Comparison of ENCODE assay signal across 8 cellular contexts in the genomic region with DNA sequence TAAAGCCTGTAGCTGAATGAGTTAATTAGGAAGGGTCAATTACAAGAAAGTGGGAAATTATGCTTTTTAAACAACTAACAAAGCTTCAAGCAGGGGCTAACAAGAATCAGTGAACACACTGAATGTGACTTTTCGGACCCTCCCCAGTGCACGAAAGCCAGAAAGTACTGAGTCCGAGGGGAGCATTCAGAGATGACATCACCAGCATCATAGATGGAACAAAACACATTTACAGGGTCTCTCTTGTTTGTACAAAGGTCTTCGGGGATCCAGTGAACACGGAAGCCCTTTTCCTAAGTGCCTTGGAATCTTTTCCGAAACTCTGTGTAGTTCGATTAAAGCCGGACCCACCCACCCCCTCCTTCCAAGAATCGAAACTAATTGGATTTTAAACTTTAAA. TPM values are rescaled to one million over a fixed set of nuclear protein-coding genes. Genes with fewer than 3 reads are reported as not detected.
DNase-seq lines count a peak whose midpoint lies in the region; ATAC-seq and TF ChIP-seq lines count a peak whose summit lies in the region.

No MANE protein-coding gene starts in this region.

- H3K9me3 ChIP-seq in right lobe of liver (no peaks in the 10 kb centered on the region), upper lobe of left lung (no peaks in the 10 kb centered on the region)

- peak overlapping the region; percentile 94 for H3K4me3 ChIP-seq in astrocyte of the spinal cord (ENCODE audit: low read depth, low read length)
- H3K4me3 ChIP-seq in right lobe of liver = peak overlapping the region; percentile 71 to 95 (median 80)
- peak overlapping the region; percentile 65 to 96 (median 68) for H3K4me3 ChIP-seq in upper lobe of left lung

- peaks cover 23% of the 10 kb centered on the region for H3K4me1 Mint-ChIP-seq in CD14-positive monocyte

- in situ Hi-C loops in astrocyte of the spinal cord (cut with HindIII; ENCODE audit: low sequenced_read_pairs) = loop anchor here (10.0 kb wide), 1 partner anchor 112 kb away; no protein-coding TSS in a partner anchor

- H3K27ac Mint-ChIP-seq in CD14-positive monocyte = peak overlapping the region; percentile 95 to 99 (median 99)

- peaks cover 0 to 14% (median 0%) of the 10 kb centered on the region in 4 donors for H3K36me3 ChIP-seq in right lobe of liver
- peaks cover 0 to 24% (median 7%) of the 10 kb centered on the region in 4 donors for H3K36me3 ChIP-seq in upper lobe of left lung

- no peak for TF ChIP-seq POLR2A in right lobe of liver (IDR thresholded peaks at IDR 0.05)
- no peak for TF ChIP-seq POLR2A in upper lobe of left lung (IDR thresholded peaks at IDR 0.05)

- H3K27me3 ChIP-seq in right lobe of liver (no peaks in the 10 kb centered on the region), upper lobe of left lung (no peaks in the 10 kb centered on the region)

- ATAC-seq in right lobe of liver (peak in 1 of 4 donors; percentile 2), upper lobe of left lung (ENCODE audit: low FRiP score in 2 of 2) (no peak), esophagus mucosa (no peak)

- TF ChIP-seq CTCF in CD14-positive monocyte (IDR thresholded peaks at IDR 0.05) (no peak), astrocyte of the spinal cord (IDR thresholded peaks at IDR 0.05; ENCODE audit: low read depth, low read length) (no peak), right lobe of liver (IDR thresholded peaks at IDR 0.05) (no peak), upper lobe of left lung (IDR thresholded peaks at IDR 0.05) (no peak)

- peaks cover 0 to 1% (median 0%) of the 10 kb centered on the region in 3 donors for H3K27me3 Mint-ChIP-seq in CD14-positive monocyte (ENCODE audit: low read depth in 3 of 3)

- peak overlapping the region; percentile 95 to 97 for H3K4me3 Mint-ChIP-seq in CD14-positive monocyte

- peaks cover 0 to 2% (median 0%) of the 10 kb centered on the region in 7 donors for H3K9me3 Mint-ChIP-seq in CD14-positive monocyte

- peak overlapping the region; percentile 91 to 96 (median 93) for H3K27ac ChIP-seq in right lobe of liver
- peak overlapping the region; percentile 90 to 98 (median 94) for H3K27ac ChIP-seq in upper lobe of left lung

- H3K36me3 Mint-ChIP-seq in CD14-positive monocyte = peaks cover 23 to 31% of the 10 kb centered on the region in 2 donors

- intact Hi-C loops in CD14-positive monocyte (cut with micrococcal nuclease) (loop anchor here in 1 of 2 donors (5.0 kb wide), 1 partner anchor 546 kb away; a partner anchor contains a TSS), right lobe of liver (cut with DNase I) (no loop called here)

- WGBS in right lobe of liver (ENCODE audit: insufficient coverage, low coverage, low lambda C conversion rate, missing lambda C conversion rate) = 2% methylated on average over 8 of the region's 9 CpGs
- 3% methylated on average over 9 of the region's 9 CpGs for WGBS in upper lobe of left lung, 2 donors

- no peak for TF ChIP-seq EP300 in upper lobe of left lung (IDR thresholded peaks at IDR 0.05)

- peaks cover 0 to 14% (median 5%) of the 10 kb centered on the region in 4 donors for H3K4me1 ChIP-seq in right lobe of liver
- peaks cover 23 to 32% (median 27%) of the 10 kb centered on the region in 4 donors for H3K4me1 ChIP-seq in upper lobe of left lung

- DNase-seq in CD14-positive monocyte (ENCODE audit: low spot score) (no peak), HT-29 (ENCODE audit: low spot score) (peak; percentile 33), astrocyte of the spinal cord (ENCODE audit: low read depth, low spot score) (peak; percentile 26), right lobe of liver (no peak), upper lobe of left lung (no peak), NCI-H510A treated with DMSO at 0.1 percent for 48 hours (lab: John Stamatoyannopoulos, UW) (no peak), AML-193 (lab: John Stamatoyannopoulos, UW) (no peak)

RNA-seq across cellular contexts. Expression of a gene that starts 0.8 kb away (rescaled TPM):
- 10 to 100 TPM; 19.3 to 25.4 TPM for polyA plus RNA-seq in CD14-positive monocyte
- total RNA-seq in HT-29 (2014; rRNA removed; shearing (Covaris generic)) = 7.3 and 9.4 TPM in 2 replicates
- total RNA-seq in right lobe of liver (10 to 100 TPM in 1 of 6 experiments, 1 to 10 TPM in 5; 5.7 to 12.1 (median 7.1) TPM), upper lobe of left lung (10 to 100 TPM; 12.2 to 21.1 (median 18.7) TPM), esophagus mucosa (11.3 TPM)

Comparison
In these comparisons a context has a peak if more than half of its experiments do, and no peak if none do; other contexts are left out.
1. DNase-seq: peak in HT-29 (single experiment) and astrocyte of the spinal cord (single experiment); none in CD14-positive monocyte (single experiment), right lobe of liver (0 of 3), upper lobe of left lung (0 of 2), NCI-H510A treated with DMSO at 0.1 percent for 48 hours (single experiment) and AML-193 (0 of 2).
2. Peak in every context shown above with its lines, with median percentiles within 50 percentile points of each other: H3K4me3 ChIP-seq.